ENCODE assay signal across 22 cellular contexts in the genomic region with DNA sequence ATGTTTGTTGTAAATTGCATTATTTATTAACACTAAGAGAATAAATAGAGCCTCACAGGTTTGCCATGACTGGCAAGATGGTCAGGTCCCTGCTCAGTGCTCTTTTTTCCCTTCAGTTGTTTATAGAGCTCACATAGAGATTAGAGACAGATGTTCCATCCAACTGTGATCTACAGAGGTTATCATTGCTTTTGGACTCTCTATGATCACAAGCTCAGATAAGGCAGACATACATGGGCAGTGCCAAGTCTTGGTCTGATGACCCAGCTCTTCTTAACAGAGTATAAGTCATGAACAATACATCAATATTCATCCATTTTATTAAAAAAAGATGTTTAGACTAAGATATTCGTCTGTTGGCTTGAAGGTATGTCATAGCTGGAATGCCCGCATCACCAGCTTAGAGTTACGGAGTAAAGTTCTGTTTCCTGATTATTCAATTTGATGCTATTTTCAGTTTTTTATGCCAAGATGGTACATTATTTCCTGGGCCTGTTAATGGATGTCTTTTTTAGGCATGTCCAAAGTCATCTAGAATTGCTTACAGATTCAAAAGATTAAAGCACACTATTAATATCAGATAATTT.
A peak's percentile ranks its signal among the peaks of the same experiment; 100 is the strongest.
DNase-seq lines count a peak whose midpoint lies in the region; ATAC-seq and TF ChIP-seq lines count a peak whose summit lies in the region.
"Had no signal": no experiment of that assay in that cellular context is flagged by ENCODE, and none has a peak within 500 bp of the region (broad histone marks: within the 10 kb centered on the region; RNA-seq: fewer than 3 reads in every experiment).

No MANE protein-coding gene starts in this region.

- CTCF ChIA-PET in SK-N-SH (lab: Yijun Ruan, JAX), result interaction anchor here (1.3 kb wide), 1 partner anchor 607 kb away, joined by 4 read pairs; no protein-coding TSS in a partner anchor

- no peak overlapping the region for H3K9ac ChIP-seq in SK-N-SH
- H3K9ac ChIP-seq: BLaER1 had no signal

- WGBS in SK-N-SH (ENCODE audit: low lambda C conversion rate), result 14% methylated on average over 3 of the region's 3 CpGs

- H2AFZ ChIP-seq in SK-N-SH (ENCODE audit: low read depth), result no peak overlapping the region

- POLR2A ChIA-PET in SK-N-SH (lab: Yijun Ruan, JAX), result no interaction called here

- H3K27me3 ChIP-seq in SK-N-SH (ENCODE audit: insufficient read depth), result no peaks in the 10 kb centered on the region
- H3K27me3 ChIP-seq: BE2C, BLaER1 had no signal

- H3K4me2 ChIP-seq in SK-N-SH, result no peak overlapping the region
- H3K4me2 ChIP-seq: BLaER1 had no signal

- no peaks in the 10 kb centered on the region for H3K9me2 ChIP-seq in SK-N-SH

- ATAC-seq in GM18502 (IDR thresholded peaks at IDR 0.05; ENCODE audit: poor library complexity, unreplicated experiment), result no peak
- ATAC-seq in HG03521 (IDR thresholded peaks at IDR 0.05; ENCODE audit: unreplicated experiment), result no peak
- ATAC-seq: GM12878 had no signal

- no peaks in the 10 kb centered on the region for H4K20me1 ChIP-seq in SK-N-SH (ENCODE audit: insufficient read depth)
- H4K20me1 ChIP-seq: BLaER1 had no signal

- TF ChIP-seq CTCF in SK-N-SH (IDR thresholded peaks at IDR 0.05), result no peak

- no peak overlapping the region for H3K4me3 ChIP-seq in SK-N-SH (ENCODE audit: low read depth in 2 of 2, low read length in 1 of 2)
- H3K4me3 ChIP-seq: BLaER1, GM12878 had no signal

- H3K79me2 ChIP-seq in SK-N-SH (ENCODE audit: insufficient read depth), result no peaks in the 10 kb centered on the region

- H3K9me3 ChIP-seq in SK-N-SH, result no peaks in the 10 kb centered on the region
- H3K9me3 ChIP-seq: BE2C, BLaER1 had no signal

- H3K36me3 ChIP-seq in SK-N-SH (replicated peaks in 1 of 2; ENCODE audit: control insufficient read depth in 1 of 2, insufficient read depth in 2 of 2, low read length in 1 of 2), result no peaks in the 10 kb centered on the region
- H3K36me3 ChIP-seq: BE2C, BLaER1 had no signal

- TF ChIP-seq RAD21 in SK-N-SH (IDR thresholded peaks at IDR 0.05; ENCODE audit: low read length), result no peak

- no peaks in the 10 kb centered on the region; a peak in 1 of 4 replicates for H3K4me1 ChIP-seq in SK-N-SH (ENCODE audit: control insufficient read depth in 1 of 2, insufficient read depth in 2 of 2, low read depth in 1 of 2, low read length in 1 of 2)
- H3K4me1 ChIP-seq: BE2C had no signal

- H3K27ac ChIP-seq in SK-N-SH (ENCODE audit: low read depth in 2 of 2, low read length in 1 of 2), result peak overlapping the region in 1 of 2 experiments; percentile 12; a peak in 2 of 4 replicates
- H3K27ac ChIP-seq: BLaER1 had no signal

- DNase-seq in NCI-H82 (lab: John Stamatoyannopoulos, UW) (peak; percentile 26), NCI-H82 treated with DMSO at 0.1 percent for 48 hours (lab: John Stamatoyannopoulos, UW; ENCODE audit: unreplicated experiment) (no peak), SK-N-SH (no peak)
- DNase-seq: 8988T; ACHN; BE2C; C1 segment of cervical spinal cord; CD4-positive, alpha-beta memory T cell; CD4-positive, CD25-positive, alpha-beta regulatory T cell; CD8-positive, alpha-beta memory T cell; COR-L47; DMS 273 treated with DMSO at 0.1 percent for 48 hours; DMS153; DMS53; DMS79; DND-41; EL; GDM1 had no signal

- TF ChIP-seq EP300 in SK-N-SH (IDR thresholded peaks at IDR 0.05; ENCODE audit: borderline replicate concordance in 1 of 2, low read depth in 1 of 2, low read length in 1 of 2), result peak in 1 of 2 experiments; percentile 82; a peak in 2 of 4 replicates

- no peaks in the 10 kb centered on the region for H3F3A ChIP-seq in SK-N-SH (replicated peaks; ENCODE audit: insufficient read depth)

TF ChIP-seq in SK-N-SH, 30 proteins besides CTCF, POLR2A, EP300 and RAD21:
- no peak for TF ChIP-seq RFX5 (IDR thresholded peaks at IDR 0.05; ENCODE audit: low read length)
- no peak; the same call in 1 of the 2 replicates for TF ChIP-seq TCF12 (IDR thresholded peaks at IDR 0.05)
- no peak for TF ChIP-seq JUND (IDR thresholded peaks at IDR 0.05)
- TF ChIP-seq, protein P1, sequence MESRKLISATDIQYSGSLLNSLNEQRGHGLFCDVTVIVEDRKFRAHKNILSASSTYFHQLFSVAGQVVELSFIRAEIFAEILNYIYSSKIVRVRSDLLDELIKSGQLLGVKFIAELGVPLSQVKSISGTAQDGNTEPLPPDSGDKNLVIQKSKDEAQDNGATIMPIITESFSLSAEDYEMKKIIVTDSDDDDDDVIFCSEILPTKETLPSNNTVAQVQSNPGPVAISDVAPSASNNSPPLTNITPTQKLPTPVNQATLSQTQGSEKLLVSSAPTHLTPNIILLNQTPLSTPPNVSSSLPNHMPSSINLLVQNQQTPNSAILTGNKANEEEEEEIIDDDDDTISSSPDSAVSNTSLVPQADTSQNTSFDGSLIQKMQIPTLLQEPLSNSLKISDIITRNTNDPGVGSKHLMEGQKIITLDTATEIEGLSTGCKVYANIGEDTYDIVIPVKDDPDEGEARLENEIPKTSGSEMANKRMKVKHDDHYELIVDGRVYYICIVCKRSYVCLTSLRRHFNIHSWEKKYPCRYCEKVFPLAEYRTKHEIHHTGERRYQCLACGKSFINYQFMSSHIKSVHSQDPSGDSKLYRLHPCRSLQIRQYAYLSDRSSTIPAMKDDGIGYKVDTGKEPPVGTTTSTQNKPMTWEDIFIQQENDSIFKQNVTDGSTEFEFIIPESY (IDR thresholded peaks at IDR 0.05; ENCODE audit: borderline replicate concordance, low read depth), result no peak
- TF ChIP-seq, protein P2, sequence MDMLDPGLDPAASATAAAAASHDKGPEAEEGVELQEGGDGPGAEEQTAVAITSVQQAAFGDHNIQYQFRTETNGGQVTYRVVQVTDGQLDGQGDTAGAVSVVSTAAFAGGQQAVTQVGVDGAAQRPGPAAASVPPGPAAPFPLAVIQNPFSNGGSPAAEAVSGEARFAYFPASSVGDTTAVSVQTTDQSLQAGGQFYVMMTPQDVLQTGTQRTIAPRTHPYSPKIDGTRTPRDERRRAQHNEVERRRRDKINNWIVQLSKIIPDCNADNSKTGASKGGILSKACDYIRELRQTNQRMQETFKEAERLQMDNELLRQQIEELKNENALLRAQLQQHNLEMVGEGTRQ (IDR thresholded peaks at IDR 0.05; ENCODE audit: borderline replicate concordance, low read depth, low read length), result no peak
- TF ChIP-seq NRF1 (IDR thresholded peaks at IDR 0.05; ENCODE audit: low read depth, low read length), result no peak
- TF ChIP-seq YY1 (IDR thresholded peaks at IDR 0.05; ENCODE audit: low read depth), result no peak
- 0 out of 2 replicates have a peak, but pooled peaks have one; percentile 69 for TF ChIP-seq RCOR1 (IDR thresholded peaks at IDR 0.05; ENCODE audit: low read length)
- TF ChIP-seq, protein P3, sequence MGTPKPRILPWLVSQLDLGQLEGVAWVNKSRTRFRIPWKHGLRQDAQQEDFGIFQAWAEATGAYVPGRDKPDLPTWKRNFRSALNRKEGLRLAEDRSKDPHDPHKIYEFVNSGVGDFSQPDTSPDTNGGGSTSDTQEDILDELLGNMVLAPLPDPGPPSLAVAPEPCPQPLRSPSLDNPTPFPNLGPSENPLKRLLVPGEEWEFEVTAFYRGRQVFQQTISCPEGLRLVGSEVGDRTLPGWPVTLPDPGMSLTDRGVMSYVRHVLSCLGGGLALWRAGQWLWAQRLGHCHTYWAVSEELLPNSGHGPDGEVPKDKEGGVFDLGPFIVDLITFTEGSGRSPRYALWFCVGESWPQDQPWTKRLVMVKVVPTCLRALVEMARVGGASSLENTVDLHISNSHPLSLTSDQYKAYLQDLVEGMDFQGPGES (IDR thresholded peaks at IDR 0.05; ENCODE audit: low read depth, low read length), result no peak
- no peak for TF ChIP-seq MXI1 (IDR thresholded peaks at IDR 0.05; ENCODE audit: low read depth, low read length)
- TF ChIP-seq GATA2 (CRISPR knock-in tag; IDR thresholded peaks at IDR 0.05), result 0 out of 2 replicates have a peak, but pooled peaks have one; percentile 12
